In the genomic region with DNA sequence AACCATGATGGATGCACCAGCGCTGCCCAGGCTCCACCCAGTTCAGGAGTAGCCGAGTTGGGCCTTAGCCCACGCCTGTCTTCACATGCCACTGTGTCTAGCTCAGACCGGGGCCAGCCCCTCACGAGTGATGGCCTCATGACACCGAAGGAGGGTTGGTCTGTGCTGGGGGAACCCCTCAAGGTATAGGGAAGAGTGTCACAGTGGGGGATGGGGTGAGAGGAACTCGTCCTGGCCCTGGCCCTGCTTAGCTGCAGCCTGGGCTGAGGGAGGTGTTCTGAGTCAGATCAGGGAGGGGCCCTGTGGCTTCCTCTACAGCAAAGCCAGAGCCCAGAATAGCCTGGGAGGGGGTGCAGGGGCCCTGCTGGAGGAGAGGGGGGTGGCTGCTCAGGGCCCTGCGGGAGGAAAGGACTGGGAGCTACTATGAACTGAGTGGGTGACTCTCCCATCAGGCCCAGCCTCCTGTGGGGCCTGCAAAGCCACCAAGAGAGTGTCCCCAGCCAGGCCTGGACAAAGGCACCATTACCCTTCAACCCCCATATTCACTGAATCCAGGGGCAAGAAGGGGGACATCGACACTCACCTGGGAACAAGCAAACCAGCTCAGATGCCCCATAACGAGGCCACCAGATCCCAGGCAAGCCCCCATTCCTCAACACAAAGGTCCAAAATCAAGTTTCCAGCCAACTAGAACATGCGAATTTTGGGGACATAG, we compare ENCODE assay signal across 8 cellular contexts. TPM values are rescaled to one million over a fixed set of nuclear protein-coding genes. Genes with fewer than 3 reads are reported as not detected.
DNase-seq lines count a peak whose midpoint lies in the region; ATAC-seq, FAIRE-seq and TF ChIP-seq lines count a peak whose summit lies in the region.

No MANE protein-coding gene starts in this region.

- H3K27me3 Mint-ChIP-seq in activated naive CD8-positive, alpha-beta T cell treated with anti-CD3 and anti-CD28 coated beads, Interleukin-2, amount 10 ng/mL, durations not matched to agents 7 days and 5 days, result peaks cover 7% of the 10 kb centered on the region
- H3K27me3 Mint-ChIP-seq in neural crest cell (ENCODE audit: low read depth), result peaks cover 24% of the 10 kb centered on the region
- peaks cover 11% of the 10 kb centered on the region for H3K27me3 Mint-ChIP-seq in type B pancreatic cell

- H3K4me3 Mint-ChIP-seq in activated naive CD8-positive, alpha-beta T cell treated with anti-CD3 and anti-CD28 coated beads, Interleukin-2, amount 10 ng/mL, durations not matched to agents 7 days and 5 days, result no peak overlapping the region
- H3K4me3 Mint-ChIP-seq in neural crest cell (no peak overlapping the region), type B pancreatic cell (no peak overlapping the region)

- peak; percentile 8 to 14 for DNase-seq in activated CD8-positive, alpha-beta memory T cell treated with anti-CD3 and anti-CD28 coated beads for 4 hours (ENCODE audit: low read depth in 2 of 2)
- no peak for DNase-seq in activated CD8-positive, alpha-beta memory T cell treated with anti-CD3 and anti-CD28 coated beads for 24 hours
- peak; percentile 90 for DNase-seq in NAMALWA (ENCODE audit: low spot score)
- DNase-seq in activated naive CD8-positive, alpha-beta T cell treated with anti-CD3 and anti-CD28 coated beads, Interleukin-2, amount 10 ng/mL, durations not matched to agents 7 days and 5 days, result peak; percentile 52
- DNase-seq in neural crest cell (ENCODE audit: low read depth, low spot score), result no peak
- DNase-seq in HTR-8/SVneo (ENCODE audit: insufficient read length, low spot score), result no peak
- no peak for DNase-seq in type B pancreatic cell (ENCODE audit: extremely low spot score, unreplicated experiment)

- H3K36me3 Mint-ChIP-seq in activated naive CD8-positive, alpha-beta T cell treated with anti-CD3 and anti-CD28 coated beads, Interleukin-2, amount 10 ng/mL, durations not matched to agents 7 days and 5 days, result no peaks in the 10 kb centered on the region
- no peaks in the 10 kb centered on the region for H3K36me3 Mint-ChIP-seq in neural crest cell (ENCODE audit: low read depth)
- H3K36me3 Mint-ChIP-seq in type B pancreatic cell, result no peaks in the 10 kb centered on the region

- H3K4me1 Mint-ChIP-seq in activated naive CD8-positive, alpha-beta T cell treated with anti-CD3 and anti-CD28 coated beads, Interleukin-2, amount 10 ng/mL, durations not matched to agents 7 days and 5 days, result peaks cover 19% of the 10 kb centered on the region
- H3K4me1 Mint-ChIP-seq in neural crest cell (no peaks in the 10 kb centered on the region), type B pancreatic cell (ENCODE audit: unreplicated experiment) (peaks cover 12% of the 10 kb centered on the region)

- ATAC-seq in HG02610 (IDR thresholded peaks at IDR 0.05; ENCODE audit: unreplicated experiment), result peak; percentile 89
- ATAC-seq in activated naive CD8-positive, alpha-beta T cell treated with anti-CD3 and anti-CD28 coated beads, Interleukin-2, amount 10 ng/mL, durations not matched to agents 7 days and 5 days (ENCODE audit: low read depth), result peak; percentile 92

- H3K27ac Mint-ChIP-seq in activated naive CD8-positive, alpha-beta T cell treated with anti-CD3 and anti-CD28 coated beads, Interleukin-2, amount 10 ng/mL, durations not matched to agents 7 days and 5 days, result peak overlapping the region; percentile 11
- H3K27ac Mint-ChIP-seq in neural crest cell (ENCODE audit: unreplicated experiment) (peak overlapping the region; percentile 43), type B pancreatic cell (no peak overlapping the region)

- no peaks in the 10 kb centered on the region for H3K9me3 Mint-ChIP-seq in activated naive CD8-positive, alpha-beta T cell treated with anti-CD3 and anti-CD28 coated beads, Interleukin-2, amount 10 ng/mL, durations not matched to agents 7 days and 5 days
- H3K9me3 Mint-ChIP-seq in neural crest cell (no peaks in the 10 kb centered on the region), type B pancreatic cell (no peaks in the 10 kb centered on the region)

- POLR2A ChIA-PET in activated naive CD8-positive, alpha-beta T cell treated with anti-CD3 and anti-CD28 coated beads, Interleukin-2, amount 10 ng/mL, durations not matched to agents 7 days and 5 days (lab: Charles Lee), result no interaction called here

- TF ChIP-seq CTCF in neural crest cell (conservative IDR thresholded peaks at IDR 0.05) (no peak), type B pancreatic cell (conservative IDR thresholded peaks at IDR 0.05) (no peak)

- FAIRE-seq in HTR-8/SVneo (lab: Jason Lieb, UNC), result no peak

RNA-seq across cellular contexts. Expression of a gene that starts 41.2 kb away (rescaled TPM):
- not detected for total RNA-seq in activated naive CD8-positive, alpha-beta T cell treated with anti-CD3 and anti-CD28 coated beads, Interleukin-2, amount 10 ng/mL, durations not matched to agents 7 days and 5 days
- total RNA-seq in neural crest cell, result not detected in 2 replicates
- total RNA-seq in type B pancreatic cell (ENCODE audit: low replicate concordance), result not detected in 2 replicates

Comparison
In these comparisons a context has a peak if more than half of its experiments do, and no peak if none do; other contexts are left out.
1. DNase-seq: peak in activated CD8-positive, alpha-beta memory T cell treated with anti-CD3 and anti-CD28 coated beads for 4 hours (2 of 2), NAMALWA (single experiment) and activated naive CD8-positive, alpha-beta T cell treated with anti-CD3 and anti-CD28 coated beads, Interleukin-2, amount 10 ng/mL, durations not matched to agents 7 days and 5 days (single experiment); none in activated CD8-positive, alpha-beta memory T cell treated with anti-CD3 and anti-CD28 coated beads for 24 hours (single experiment), neural crest cell (single experiment), HTR-8/SVneo (single experiment) and type B pancreatic cell (single experiment).